ENCODE assay signal across 1 cellular context in genomic region chr13:110652231-110652730, GRCh38.
TF ChIP-seq lines count a peak whose summit lies in the region.

No MANE protein-coding gene starts in this region.

TF ChIP-seq in WTC11, 78 proteins besides CTCF, POLR2A, EP300 and RAD21 (continued from another document):
- TF ChIP-seq FOXP4 (CRISPR knock-in tag; IDR thresholded peaks at IDR 0.05) (no peak), MYBL2 (CRISPR knock-in tag; IDR thresholded peaks at IDR 0.05) (no peak), E2F4 (CRISPR knock-in tag; IDR thresholded peaks at IDR 0.05; ENCODE audit: borderline replicate concordance, low read depth) (no peak), RELA (CRISPR knock-in tag; IDR thresholded peaks at IDR 0.05; ENCODE audit: borderline replicate concordance) (no peak)
